In the genomic region with DNA sequence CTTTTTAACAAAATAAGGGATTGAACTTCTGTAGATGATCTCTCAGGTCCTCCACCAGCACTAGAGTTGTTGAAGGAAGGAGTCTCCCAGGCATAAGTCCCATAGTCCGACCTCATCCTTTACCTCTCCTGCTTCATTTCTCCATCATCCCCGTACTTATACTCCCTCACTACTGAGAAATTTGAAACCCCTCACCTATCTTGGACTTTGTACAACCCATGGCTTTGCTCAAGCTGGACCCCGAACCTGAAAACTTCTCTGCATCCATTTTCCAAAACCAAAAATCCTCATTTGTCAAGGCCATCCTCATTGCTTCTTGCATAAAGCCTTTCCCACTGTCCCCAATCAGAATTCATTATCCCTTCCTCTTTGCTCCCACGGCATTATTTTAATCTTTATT, we compare ENCODE assay signal across 8 cellular contexts. TPM values are rescaled to one million over a fixed set of nuclear protein-coding genes. Genes with fewer than 3 reads are reported as not detected.
DNase-seq lines count a peak whose midpoint lies in the region; TF ChIP-seq lines count a peak whose summit lies in the region.

No MANE protein-coding gene starts in this region.

- no peaks in the 10 kb centered on the region for H3K27me3 Mint-ChIP-seq in MCF 10A (ENCODE audit: insufficient read depth, unreplicated experiment)

- H3K27me3 ChIP-seq in right atrium auricular region = no peaks in the 10 kb centered on the region
- no peaks in the 10 kb centered on the region for H3K27me3 ChIP-seq in mononuclear cell (ENCODE audit: insufficient read depth, low read length)

- H3K36me3 Mint-ChIP-seq in MCF 10A (ENCODE audit: insufficient read depth, unreplicated experiment) = peaks cover 6% of the 10 kb centered on the region

- peak overlapping the region; percentile 95 to 96 for H3K27ac ChIP-seq in right atrium auricular region

- no peaks in the 10 kb centered on the region for H3K9me3 Mint-ChIP-seq in MCF 10A (ENCODE audit: unreplicated experiment)

- H3K36me3 ChIP-seq in right atrium auricular region = peaks cover 9% of the 10 kb centered on the region

- CTCF ChIA-PET in MCF 10A (lab: Yijun Ruan, JAX) = interaction anchor here (3.8 to 5.7 kb wide), 3 partner anchors 11 to 139 kb away, joined by 38 to 82 read pairs (median 38); partner anchors contain the start of genes CNPPD1 and SLC23A3

- H3K27ac Mint-ChIP-seq in MCF 10A (ENCODE audit: low read depth, unreplicated experiment) = peak overlapping the region; percentile 37

- peak overlapping the region; percentile 59 to 70 for H3K4me3 ChIP-seq in right atrium auricular region
- peak overlapping the region; percentile 63 for H3K4me3 ChIP-seq in mononuclear cell (ENCODE audit: low read length)

- H3K4me1 Mint-ChIP-seq in MCF 10A (ENCODE audit: insufficient read depth, unreplicated experiment) = peaks cover 14% of the 10 kb centered on the region

- TF ChIP-seq CTCF in right atrium auricular region (IDR thresholded peaks at IDR 0.05) (no peak), MCF 10A (IDR thresholded peaks at IDR 0.05; ENCODE audit: unreplicated experiment) (no peak)

- peak overlapping the region; percentile 77 for H3K4me3 Mint-ChIP-seq in MCF 10A (ENCODE audit: unreplicated experiment)

- DNase-seq in right atrium auricular region (ENCODE audit: low spot score) = no peak
- DNase-seq in cardiac septum (ENCODE audit: low spot score) = no peak
- no peak for DNase-seq in MCF 10A (ENCODE audit: unreplicated experiment)
- no peak for DNase-seq in glomerular visceral epithelial cell (ENCODE audit: extremely low spot score)
- DNase-seq in NCI-H748 treated with DMSO at 0.1 percent for 48 hours (lab: John Stamatoyannopoulos, UW) = no peak
- DNase-seq in mucosa of gallbladder (ENCODE audit: low spot score) = no peak
- no peak for DNase-seq in NCI-H510A treated with DMSO at 0.1 percent for 48 hours (lab: John Stamatoyannopoulos, UW)

- POLR2A ChIA-PET in MCF 10A (lab: Yijun Ruan, JAX) = interaction anchor here (1.4 to 2.7 kb wide), 2 partner anchors 15 to 134 kb away, joined by 3 to 11 read pairs; partner anchors contain the start of gene CNPPD1

- no peaks in the 10 kb centered on the region for H3K9me3 ChIP-seq in right atrium auricular region
- H3K9me3 ChIP-seq in mononuclear cell (ENCODE audit: low read depth, low read length) = no peaks in the 10 kb centered on the region

- H3K4me1 ChIP-seq in right atrium auricular region (peaks cover 0 to 13% of the 10 kb centered on the region in 2 donors), mononuclear cell (ENCODE audit: insufficient read depth, low read length) (peaks cover 13% of the 10 kb centered on the region)

- intact Hi-C loops in cardiac septum (cut with DNase I) (no loop called here), MCF 10A (cut with micrococcal nuclease) (no loop called here)

- BruUV-seq in MCF 10A (replicated peaks; lab: Mats Ljungman, UMichigan) = no TSS peak

RNA-seq across cellular contexts. Expression of gene NHEJ1, which starts 0.5 kb away (rescaled TPM):
- total RNA-seq in right atrium auricular region (1 to 10 TPM; 8.3 to 8.4 TPM), cardiac septum (6.7 TPM), MCF 10A (2022) (7.5 and 11.5 TPM in 2 replicates), mononuclear cell (13.7 TPM), mucosa of gallbladder (8.7 TPM)

RNA-seq across cellular contexts. Expression of gene SLC23A3, which starts 8.7 kb away (rescaled TPM):
- total RNA-seq in right atrium auricular region = under 1 TPM; 0.33 to 0.55 TPM
- 0.48 TPM for total RNA-seq in cardiac septum
- 1.7 and 2.6 TPM in 2 replicates for total RNA-seq in MCF 10A (2022)
- 0.31 TPM for total RNA-seq in mononuclear cell
- total RNA-seq in mucosa of gallbladder = 4.7 TPM

RNA-seq across cellular contexts. Expression of gene CNPPD1, which starts 15.6 kb away (rescaled TPM):
- total RNA-seq in right atrium auricular region = 10 to 100 TPM; 32.4 to 42.3 TPM
- 67.6 TPM for total RNA-seq in cardiac septum
- total RNA-seq in MCF 10A (2022) = 33.9 and 39.1 TPM in 2 replicates
- 27.5 TPM for total RNA-seq in mononuclear cell
- 81.2 TPM for total RNA-seq in mucosa of gallbladder

RNA-seq across cellular contexts. Expression of gene RETREG2, which starts 17.0 kb away (rescaled TPM):
- total RNA-seq in right atrium auricular region = 10 to 100 TPM; 26.6 to 41.7 TPM
- total RNA-seq in cardiac septum = 31.2 TPM
- total RNA-seq in MCF 10A (2022) = 49.3 and 64.5 TPM in 2 replicates
- total RNA-seq in mononuclear cell = 64.0 TPM
- 116 TPM for total RNA-seq in mucosa of gallbladder

RNA-seq across cellular contexts. Expression of gene ZFAND2B, which starts 45.5 kb away (rescaled TPM):
- total RNA-seq in right atrium auricular region (10 to 100 TPM; 15.5 to 31.5 TPM), cardiac septum (23.9 TPM), MCF 10A (2022) (61.0 and 73.1 TPM in 2 replicates), mononuclear cell (41.6 TPM), mucosa of gallbladder (52.6 TPM)
